15 cellular contexts compared by ENCODE assay signal in the genomic region with DNA sequence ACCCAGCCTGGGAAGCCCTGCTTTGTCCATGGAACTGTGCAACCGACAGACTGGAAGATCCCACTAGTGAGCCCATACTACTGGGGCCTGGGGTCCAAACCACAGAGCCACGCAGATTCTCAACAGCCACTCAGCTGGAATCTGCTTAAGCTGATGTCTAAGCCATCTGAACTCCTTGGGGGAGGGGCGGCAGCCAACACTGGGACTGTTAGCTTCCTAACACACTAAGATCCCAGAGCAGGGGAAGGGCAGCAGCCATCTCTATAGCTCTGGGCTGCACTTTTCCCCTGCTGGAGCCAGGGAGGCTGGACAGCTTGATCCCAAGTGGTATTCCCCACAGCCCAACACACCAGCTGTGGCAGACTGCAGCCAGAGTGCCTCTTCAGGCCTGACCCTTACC.
A peak's percentile ranks its signal among the peaks of the same experiment; 100 is the strongest.
DNase-seq lines count a peak whose midpoint lies in the region; ATAC-seq and TF ChIP-seq lines count a peak whose summit lies in the region.
"Had no signal": no experiment of that assay in that cellular context is flagged by ENCODE, and none has a peak within 500 bp of the region (broad histone marks: within the 10 kb centered on the region; RNA-seq: fewer than 3 reads in every experiment).

No MANE protein-coding gene starts in this region.

- H3K56ac ChIP-seq in H9 (ENCODE audit: insufficient read length, low read depth, low read length), result no peak overlapping the region
- no peak overlapping the region for H3K56ac ChIP-seq in mesendoderm (ENCODE audit: low read length)

- H3K79me2 ChIP-seq in H9 (ENCODE audit: insufficient read depth, low read length) (no peaks in the 10 kb centered on the region), mesendoderm (ENCODE audit: control insufficient read depth, insufficient read depth, low read length) (no peaks in the 10 kb centered on the region)

- H3K27me3 ChIP-seq in H9 (ENCODE audit: insufficient read depth, low read length) (no peaks in the 10 kb centered on the region), WERI-Rb-1 (ENCODE audit: insufficient read depth, low read depth, severe bottlenecking) (no peaks in the 10 kb centered on the region), endodermal cell (ENCODE audit: control insufficient read depth, insufficient read depth, low read length, poor library complexity, severe bottlenecking) (no peaks in the 10 kb centered on the region), mesendoderm (ENCODE audit: insufficient read depth, low read length, poor library complexity) (no peaks in the 10 kb centered on the region), right lobe of liver (no peaks in the 10 kb centered on the region)
- H3K27me3 ChIP-seq: BE2C had no signal

- no peak overlapping the region for H4K8ac ChIP-seq in H9 (replicated peaks; ENCODE audit: insufficient read length, low read depth, low read length)
- no peak overlapping the region for H4K8ac ChIP-seq in mesendoderm (ENCODE audit: low read depth, low read length)

- no peaks in the 10 kb centered on the region; the same call in 1 of the 2 replicates for H3K27me3 Mint-ChIP-seq in H9 (ENCODE audit: low read depth)
- no peaks in the 10 kb centered on the region for H3K27me3 Mint-ChIP-seq in endodermal cell (ENCODE audit: insufficient read depth)
- H3K27me3 Mint-ChIP-seq: CD4-positive, alpha-beta memory T cell had no signal

- no peak overlapping the region for H2AK5ac ChIP-seq in H9 (ENCODE audit: insufficient read length, low read length)
- no peak overlapping the region for H2AK5ac ChIP-seq in mesendoderm (ENCODE audit: low read length)

- H4K5ac ChIP-seq in H9 (ENCODE audit: insufficient read length, low read depth, low read length) (no peak overlapping the region), mesendoderm (ENCODE audit: low read length) (no peak overlapping the region)

- H4K91ac ChIP-seq in H9 (ENCODE audit: insufficient read length, low read depth, low read length), result no peak overlapping the region

- H4K20me1 ChIP-seq in H9 (ENCODE audit: control insufficient read depth, insufficient read depth, insufficient read length), result no peaks in the 10 kb centered on the region

- H2BK12ac ChIP-seq in H9 (ENCODE audit: insufficient read length, low read depth, low read length), result no peak overlapping the region

- H3K14ac ChIP-seq in H9 (ENCODE audit: insufficient read depth, low read length), result peak overlapping the region; percentile 39; the same call in 1 of the 2 replicates

- H3K23ac ChIP-seq in H9 (ENCODE audit: insufficient read length, low read depth, low read length) (no peak overlapping the region), mesendoderm (ENCODE audit: low read length) (no peak overlapping the region)

- H3K4me2 ChIP-seq in H9 (ENCODE audit: insufficient read depth, insufficient read length, low read length) (no peak overlapping the region), mesendoderm (ENCODE audit: low read length) (no peak overlapping the region)
- H3K4me2 ChIP-seq: A549 had no signal

- H3K9me3 Mint-ChIP-seq in H9 (peaks cover 1 to 13% of the 10 kb centered on the region in 2 experiments; a peak in 2 of 5 replicates), endodermal cell (peaks cover 12% of the 10 kb centered on the region)

- H3K4me1 ChIP-seq in H9 (ENCODE audit: insufficient read depth, low read length), result no peaks in the 10 kb centered on the region
- no peaks in the 10 kb centered on the region for H3K4me1 ChIP-seq in endodermal cell (ENCODE audit: control insufficient read depth, insufficient read depth, low read length)
- H3K4me1 ChIP-seq in mesendoderm (ENCODE audit: control insufficient read depth, low read depth, low read length), result no peaks in the 10 kb centered on the region
- no peaks in the 10 kb centered on the region for H3K4me1 ChIP-seq in right lobe of liver
- H3K4me1 ChIP-seq: A549, BE2C had no signal

- H3K36me3 ChIP-seq in WERI-Rb-1 (no peaks in the 10 kb centered on the region), endodermal cell (ENCODE audit: control insufficient read depth, insufficient read depth, low read length) (no peaks in the 10 kb centered on the region), mesendoderm (ENCODE audit: control insufficient read depth, insufficient read depth, low read length) (no peaks in the 10 kb centered on the region), right lobe of liver (no peaks in the 10 kb centered on the region)
- H3K36me3 ChIP-seq: BE2C had no signal

- H3K4me3 ChIP-seq in WERI-Rb-1 (ENCODE audit: low read depth, low read length) (no peak overlapping the region), endodermal cell (ENCODE audit: low read length) (no peak overlapping the region), mesendoderm (ENCODE audit: low read length) (no peak overlapping the region), right lobe of liver (no peak overlapping the region)
- H3K4me3 ChIP-seq: A549, K562 had no signal

- no peak for ATAC-seq in HG03108 (IDR thresholded peaks at IDR 0.05; ENCODE audit: unreplicated experiment)
- ATAC-seq in right lobe of liver, result no peak
- ATAC-seq: A549, HCT116, K562 had no signal

- H3K9ac ChIP-seq in H9 (ENCODE audit: extremely low read depth, insufficient read length, low read length) (no peak overlapping the region), endodermal cell (ENCODE audit: extremely low read depth, low read length, poor library complexity, severe bottlenecking) (no peak overlapping the region), mesendoderm (ENCODE audit: low read length) (no peak overlapping the region)

- H2BK20ac ChIP-seq in H9 (ENCODE audit: low read depth, low read length, poor library complexity, severe bottlenecking), result no peak overlapping the region

- DNase-seq in H9 (peak; percentile 29), WERI-Rb-1 (peak; percentile 89), endodermal cell (peak; percentile 66), mesendoderm (peak; percentile 32), COR-L47 (lab: John Stamatoyannopoulos, UW) (no peak), right lobe of liver (no peak)
- DNase-seq: BE2C; CD4-positive, alpha-beta memory T cell; DND-41; GF-D8 had no signal

- intact Hi-C loops in right lobe of liver (cut with DNase I), result no loop called here

- H3K4ac ChIP-seq in H9 (ENCODE audit: low read depth, low read length), result no peak overlapping the region
- no peak overlapping the region for H3K4ac ChIP-seq in mesendoderm (ENCODE audit: low read depth, low read length)

- H2BK5ac ChIP-seq in H9 (ENCODE audit: insufficient read length, low read length) (no peak overlapping the region), mesendoderm (ENCODE audit: low read length) (no peak overlapping the region)

- H2AFZ ChIP-seq in H9 (ENCODE audit: low read length), result no peak overlapping the region

- H3K79me1 ChIP-seq in H9 (ENCODE audit: insufficient read depth, low read depth, low read length, poor library complexity, severe bottlenecking) (no peaks in the 10 kb centered on the region), mesendoderm (ENCODE audit: low read length) (no peaks in the 10 kb centered on the region)

- no peaks in the 10 kb centered on the region for H3K23me2 ChIP-seq in H9 (ENCODE audit: insufficient read length, low read depth, low read length, poor library complexity, severe bottlenecking)

- H3K36me3 Mint-ChIP-seq in H9 (ENCODE audit: insufficient read depth in 1 of 3, low read depth in 3 of 3) (peaks cover 0 to 11% (median 0%) of the 10 kb centered on the region in 3 experiments; a peak in 1 of 7 replicates), endodermal cell (ENCODE audit: low read depth) (no peaks in the 10 kb centered on the region)
- H3K36me3 Mint-ChIP-seq: CD4-positive, alpha-beta memory T cell had no signal

- H3K18ac ChIP-seq in H9 (ENCODE audit: insufficient read length, low read depth, low read length) (no peak overlapping the region), mesendoderm (ENCODE audit: low read length) (no peak overlapping the region)

- no peak overlapping the region for H3T11ph ChIP-seq in H9 (ENCODE audit: low read length)

- H3K4me1 Mint-ChIP-seq in H9, result peaks cover 21 to 27% of the 10 kb centered on the region in 2 experiments
- peaks cover 14% of the 10 kb centered on the region for H3K4me1 Mint-ChIP-seq in endodermal cell
- H3K4me1 Mint-ChIP-seq: CD4-positive, alpha-beta memory T cell had no signal

- TF ChIP-seq POLR2A in right lobe of liver (IDR thresholded peaks at IDR 0.05), result no peak

- H3K27ac Mint-ChIP-seq in H9 (no peak overlapping the region), endodermal cell (no peak overlapping the region)
- H3K27ac Mint-ChIP-seq: CD4-positive, alpha-beta memory T cell had no signal

- H3K9me3 ChIP-seq in H9 (ENCODE audit: control insufficient read depth, low read depth, low read length) (no peaks in the 10 kb centered on the region), WERI-Rb-1 (ENCODE audit: severe bottlenecking) (no peaks in the 10 kb centered on the region), endodermal cell (ENCODE audit: control insufficient read depth, low read length) (no peaks in the 10 kb centered on the region), right lobe of liver (peaks cover 0 to 4% (median 0%) of the 10 kb centered on the region in 4 donors)
- H3K9me3 ChIP-seq: A549, BE2C had no signal

- H2BK15ac ChIP-seq in H9 (ENCODE audit: low read depth, low read length) (no peak overlapping the region), mesendoderm (replicated peaks; ENCODE audit: low read depth) (no peak overlapping the region)

- H3K27ac ChIP-seq in H9 (ENCODE audit: insufficient read length, low read depth, low read length) (no peak overlapping the region), WERI-Rb-1 (no peak overlapping the region; the same call in 1 of the 2 replicates), endodermal cell (ENCODE audit: low read depth, low read length) (no peak overlapping the region), mesendoderm (ENCODE audit: low read depth, low read length) (no peak overlapping the region), right lobe of liver (no peak overlapping the region)
- H3K27ac ChIP-seq: A549, C4-2B had no signal

- H3K4me3 Mint-ChIP-seq in H9 (no peak overlapping the region), endodermal cell (no peak overlapping the region)
- H3K4me3 Mint-ChIP-seq: CD4-positive, alpha-beta memory T cell had no signal

- no peak overlapping the region for H2BK120ac ChIP-seq in H9 (ENCODE audit: low read depth, low read length, poor library complexity, severe bottlenecking)
- H2BK120ac ChIP-seq in mesendoderm (ENCODE audit: low read depth, low read length), result no peak overlapping the region

- TF ChIP-seq CTCF in H9 (conservative IDR thresholded peaks at IDR 0.05) (no peak), WERI-Rb-1 (IDR thresholded peaks at IDR 0.05; ENCODE audit: low read depth, low read length) (no peak), endodermal cell (conservative IDR thresholded peaks at IDR 0.05) (peak; percentile 30), right lobe of liver (IDR thresholded peaks at IDR 0.05) (no peak)

- WGBS in H9 (ENCODE audit: extremely low coverage, insufficient read length, low lambda C conversion rate), result no CpG with 5 or more reads among the region's 3 CpGs
- WGBS in endodermal cell (ENCODE audit: insufficient coverage in 1 of 2, insufficient read length in 1 of 2), 2 experiments, result 87 to 100% methylated on average over 1 to 3 of the region's 3 CpGs
- no CpG with 5 or more reads among the region's 3 CpGs for WGBS in mesendoderm (ENCODE audit: extremely low coverage, insufficient coverage, low lambda C conversion rate)
- WGBS in right lobe of liver (ENCODE audit: insufficient coverage, low coverage, low lambda C conversion rate, missing lambda C conversion rate), result no CpG with 5 or more reads among the region's 3 CpGs

Comparison
In these comparisons a context has a peak if more than half of its experiments do, and no peak if none do; other contexts are left out.
1. DNase-seq: peak in H9 (single experiment), WERI-Rb-1 (single experiment), endodermal cell (single experiment) and mesendoderm (single experiment); none in COR-L47 (single experiment) and right lobe of liver (0 of 3).